In the genomic region with DNA sequence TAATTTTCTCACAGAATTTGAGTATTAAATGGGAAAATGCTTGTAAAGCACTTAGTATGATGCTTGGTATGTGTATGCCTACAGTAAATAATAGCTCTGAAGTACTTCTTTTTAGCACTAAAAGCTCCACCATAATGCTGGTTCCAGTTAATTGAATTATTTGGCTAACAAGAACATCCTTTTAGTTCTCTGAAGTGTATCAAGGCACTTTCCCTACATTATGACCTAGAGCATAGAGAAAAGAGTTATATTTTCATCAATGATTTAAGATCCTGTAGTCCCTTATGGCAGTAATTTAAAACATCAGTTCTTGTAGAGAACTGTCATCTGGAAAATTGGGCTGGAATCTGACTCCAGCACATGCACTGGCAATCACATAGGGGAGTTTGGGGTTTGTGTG, we compare ENCODE assay signal across 28 cellular contexts.
"Had no signal": no experiment of that assay in that cellular context is flagged by ENCODE, and none has a peak within 500 bp of the region (broad histone marks: within the 10 kb centered on the region; RNA-seq: fewer than 3 reads in every experiment).

No MANE protein-coding gene starts in this region.

- H3K9ac ChIP-seq: parathyroid adenoma had no signal

- DNase-seq: activated B cell treated with CpG ODN at 0.5 μM for 24 hours; activated CD4-positive, alpha-beta T cell treated with anti-CD3 and anti-CD28 coated beads for 36 hours; activated CD4-positive, alpha-beta T cell treated with anti-CD3 and anti-CD28 coated beads, Interleukin-2, amount 50 U/mL, for 4 hours; activated CD8-positive, alpha-beta memory T cell treated with anti-CD3 and anti-CD28 coated beads for 24 hours; activated CD8-positive, alpha-beta memory T cell treated with anti-CD3 and anti-CD28 coated beads, Interleukin-2, amount 50 U/mL, for 4 hours; activated effector memory CD4-positive, alpha-beta T cell treated with Interleukin-2 at 50 U/mL for 16 hours; activated naive CD4-positive, alpha-beta T cell treated with anti-CD3 and anti-CD28 coated beads for 36 hours; activated naive CD8-positive, alpha-beta T cell treated with anti-CD3 and anti-CD28 coated beads, Interleukin-2, amount 10 ng/mL, durations not matched to agents 7 days and 5 days; activated T-cell treated with anti-CD3 and anti-CD28 coated beads, Interleukin-2, amount 50 U/mL, for 24 hours; amniotic stem cell; dorsolateral prefrontal cortex; foreskin fibroblast; heart right ventricle; islet precursor cell; lower lobe of right lung; mesendoderm; mucosa of descending colon; nucleus accumbens; right cardiac atrium; stimulated activated CD4-positive, alpha-beta T cell treated with anti-CD3 and anti-CD28 coated beads, Interleukin-12 subunit alpha, Interleukin-12 subunit beta, amount 100 ng/mL, for 4 hours; stimulated activated CD4-positive, alpha-beta T cell treated with anti-CD3 and anti-CD28 coated beads, Interleukin-4, amount 100 ng/mL, for 4 hours; stimulated activated naive CD8-positive, alpha-beta T cell treated with anti-CD3 and anti-CD28 coated beads, Interleukin-15, Interleukin-2, amounts not matched to agents 100 U/mL and 50 U/mL, for 24 hours; upper lobe of right lung had no signal

- H3K27ac Mint-ChIP-seq: activated B cell treated with CpG ODN at 0.5 μM for 24 hours; activated CD4-positive, alpha-beta T cell treated with anti-CD3 and anti-CD28 coated beads for 36 hours; activated naive CD4-positive, alpha-beta T cell treated with anti-CD3 and anti-CD28 coated beads for 36 hours; activated naive CD8-positive, alpha-beta T cell treated with anti-CD3 and anti-CD28 coated beads, Interleukin-2, amount 10 ng/mL, durations not matched to agents 7 days and 5 days had no signal

- H3K4me3 Mint-ChIP-seq: activated B cell treated with CpG ODN at 0.5 μM for 24 hours; activated CD4-positive, alpha-beta T cell treated with anti-CD3 and anti-CD28 coated beads for 36 hours; activated naive CD4-positive, alpha-beta T cell treated with anti-CD3 and anti-CD28 coated beads for 36 hours; activated naive CD8-positive, alpha-beta T cell treated with anti-CD3 and anti-CD28 coated beads, Interleukin-2, amount 10 ng/mL, durations not matched to agents 7 days and 5 days; activated T-cell treated with anti-CD3 and anti-CD28 coated beads, Interleukin-2, amount 50 U/mL, for 24 hours; central memory CD8-positive, alpha-beta T cell had no signal

- H3K4me3 ChIP-seq: breast epithelium, dorsolateral prefrontal cortex, heart right ventricle, lower lobe of right lung, mucosa of descending colon, upper lobe of right lung had no signal

- H3K36me3 ChIP-seq: breast epithelium had no signal

- H3K4me1 ChIP-seq: breast epithelium, parathyroid adenoma had no signal

- H3K27me3 ChIP-seq: breast epithelium, dorsolateral prefrontal cortex, heart right ventricle, upper lobe of right lung had no signal

- H3K9me3 ChIP-seq: breast epithelium, heart right ventricle, lower lobe of right lung, mucosa of descending colon, upper lobe of right lung had no signal

- H3K27ac ChIP-seq: breast epithelium, dorsolateral prefrontal cortex, epithelial cell of prostate, heart right ventricle, lower lobe of right lung, parathyroid adenoma, upper lobe of right lung had no signal

- H3K9me3 Mint-ChIP-seq: activated B cell treated with CpG ODN at 0.5 μM for 24 hours; activated naive CD4-positive, alpha-beta T cell treated with anti-CD3 and anti-CD28 coated beads for 36 hours; activated naive CD8-positive, alpha-beta T cell treated with anti-CD3 and anti-CD28 coated beads, Interleukin-2, amount 10 ng/mL, durations not matched to agents 7 days and 5 days; activated T-cell treated with anti-CD3 and anti-CD28 coated beads, Interleukin-2, amount 50 U/mL, for 24 hours; central memory CD8-positive, alpha-beta T cell had no signal

- ATAC-seq: activated CD4-positive, alpha-beta T cell treated with anti-CD3 and anti-CD28 coated beads for 36 hours; heart right ventricle; left lobe of liver; lower lobe of right lung; mucosa of descending colon; right cardiac atrium; stimulated activated naive CD8-positive, alpha-beta T cell treated with anti-CD3 and anti-CD28 coated beads, Interleukin-15, Interleukin-2, amounts not matched to agents 100 U/mL and 50 U/mL, for 24 hours; upper lobe of right lung had no signal

- H3K27me3 Mint-ChIP-seq: activated B cell treated with CpG ODN at 0.5 μM for 24 hours; activated CD4-positive, alpha-beta T cell treated with anti-CD3 and anti-CD28 coated beads for 36 hours; activated naive CD8-positive, alpha-beta T cell treated with anti-CD3 and anti-CD28 coated beads, Interleukin-2, amount 10 ng/mL, durations not matched to agents 7 days and 5 days; activated T-cell treated with anti-CD3 and anti-CD28 coated beads, Interleukin-2, amount 50 U/mL, for 24 hours; central memory CD8-positive, alpha-beta T cell had no signal
